Comparison of ENCODE assay signal across 2 cellular contexts in genomic region chr5:143229426-143229895, GRCh38.
TF ChIP-seq lines count a peak whose summit lies in the region.

No MANE protein-coding gene starts in this region.

TF ChIP-seq in GM23338, 12 proteins besides CTCF, POLR2A, EP300 and RAD21:
- TF ChIP-seq ZNF462 (CRISPR knock-in tag; IDR thresholded peaks at IDR 0.05) (no peak), POLR2AphosphoS5 (IDR thresholded peaks at IDR 0.05; ENCODE audit: low read depth) (no peak), ZNF114 (CRISPR knock-in tag; IDR thresholded peaks at IDR 0.05) (no peak), JUNB (IDR thresholded peaks at IDR 0.05; ENCODE audit: unreplicated experiment) (no peak), STAT1 (IDR thresholded peaks at IDR 0.05; ENCODE audit: unreplicated experiment) (no peak), EZH2 (IDR thresholded peaks at IDR 0.05; ENCODE audit: low read depth, unreplicated experiment) (no peak), ETS1 (IDR thresholded peaks at IDR 0.05) (no peak), ZNF331 (CRISPR knock-in tag; IDR thresholded peaks at IDR 0.05; ENCODE audit: low read depth) (no peak), NANOG (IDR thresholded peaks at IDR 0.05; ENCODE audit: borderline replicate concordance) (no peak), EZH2phosphoT487 (IDR thresholded peaks at IDR 0.05; ENCODE audit: unreplicated experiment) (no peak), CREB1 (CRISPR knock-in tag; IDR thresholded peaks at IDR 0.05; ENCODE audit: low read depth) (no peak), REST (IDR thresholded peaks at IDR 0.05; ENCODE audit: unreplicated experiment) (no peak)

TF ChIP-seq in HepG2, 621 proteins besides CTCF, POLR2A, EP300 and RAD21 (continued from another document):
- no peak for TF ChIP-seq ZSCAN31 (CRISPR knock-in tag; IDR thresholded peaks at IDR 0.05; ENCODE audit: low read depth)
- peak; percentile 62 for TF ChIP-seq RBM22 (optimal IDR thresholded peaks at IDR 0.05; ENCODE audit: low read length)
